In the genomic region with DNA sequence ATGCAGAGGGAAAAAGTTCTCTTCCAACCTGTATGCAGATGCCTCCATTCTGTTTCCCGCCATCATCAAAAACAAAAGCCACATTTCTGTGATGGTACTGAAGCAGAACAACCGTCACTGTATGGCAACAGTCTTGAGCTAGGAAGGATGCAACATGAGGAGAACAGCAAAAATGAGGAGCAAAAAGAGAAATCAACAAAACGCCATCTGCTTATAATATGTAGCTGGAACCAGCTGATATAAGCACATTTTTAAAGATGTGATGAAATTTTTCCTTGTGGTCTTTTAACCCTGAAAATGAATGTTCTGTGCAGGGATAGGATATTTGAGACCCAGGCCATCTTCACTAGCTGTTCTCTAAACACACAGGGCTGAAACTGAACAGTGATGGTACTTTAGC, we compare ENCODE assay signal across 21 cellular contexts.
"Had no signal": no experiment of that assay in that cellular context is flagged by ENCODE, and none has a peak within 500 bp of the region (broad histone marks: within the 10 kb centered on the region; RNA-seq: fewer than 3 reads in every experiment).

No MANE protein-coding gene starts in this region.

- H3K4me1 Mint-ChIP-seq: endodermal cell; natural killer cell; neural crest cell; stimulated activated naive B cell treated with anti-CD40 and anti-IgM and Interleukin-4, amounts not matched to agents 10 μg/mL and 1 μg/mL and 100 μg/mL, for 72 hours; stimulated activated naive CD8-positive, alpha-beta T cell treated with anti-CD3 and anti-CD28 coated beads, Interleukin-15, amount 100 ng/mL, for 72 hours had no signal

- H3K4me1 ChIP-seq: gastroesophageal sphincter, right atrium auricular region, testis, tibial nerve, upper lobe of right lung, vagina had no signal

- H3K4me3 Mint-ChIP-seq: endodermal cell; natural killer cell; neural crest cell; stimulated activated naive B cell treated with anti-CD40 and anti-IgM and Interleukin-4, amounts not matched to agents 10 μg/mL and 1 μg/mL and 100 μg/mL, for 72 hours; stimulated activated naive CD8-positive, alpha-beta T cell treated with anti-CD3 and anti-CD28 coated beads, Interleukin-15, amount 100 ng/mL, for 72 hours had no signal

- H3K36me3 Mint-ChIP-seq: natural killer cell; stimulated activated naive B cell treated with anti-CD40 and anti-IgM and Interleukin-4, amounts not matched to agents 10 μg/mL and 1 μg/mL and 100 μg/mL, for 72 hours had no signal

- H3K4me3 ChIP-seq: gastroesophageal sphincter, ovary, right atrium auricular region, sigmoid colon, skin epidermis, testis, tibial nerve, upper lobe of right lung, vagina had no signal

- H3K9me3 Mint-ChIP-seq: endodermal cell; neural crest cell; stimulated activated naive CD8-positive, alpha-beta T cell treated with anti-CD3 and anti-CD28 coated beads, Interleukin-15, amount 100 ng/mL, for 72 hours had no signal

- H3K27ac ChIP-seq: gastroesophageal sphincter, ovary, right atrium auricular region, sigmoid colon, testis, tibial nerve, upper lobe of right lung, vagina had no signal

- H3K9me3 ChIP-seq: gastroesophageal sphincter, ovary, right atrium auricular region, sigmoid colon, testis, tibial nerve, upper lobe of right lung, vagina had no signal

- DNase-seq: effector CD4-positive, alpha-beta T cell; endodermal cell; erythroblast; glutamatergic neuron; islet precursor cell; mammary epithelial cell; natural killer cell; ovary; sigmoid colon; stimulated activated CD4-positive, alpha-beta T cell treated with anti-CD3 and anti-CD28 coated beads, Interleukin-2, amount 100 ng/mL, for 24 hours; stimulated activated CD4-positive, alpha-beta T cell treated with anti-CD3 and anti-CD28 coated beads, Interleukin-4, amount 100 ng/mL, for 4 hours; stimulated activated naive B cell treated with anti-CD40 and anti-IgM and Interleukin-4, amounts not matched to agents 10 μg/mL and 1 μg/mL and 100 μg/mL, for 72 hours; stimulated activated naive CD8-positive, alpha-beta T cell treated with anti-CD3 and anti-CD28 coated beads, Interleukin-15, amount 100 ng/mL, for 72 hours; testis; upper lobe of right lung had no signal

- H3K27me3 Mint-ChIP-seq: stimulated activated naive B cell treated with anti-CD40 and anti-IgM and Interleukin-4, amounts not matched to agents 10 μg/mL and 1 μg/mL and 100 μg/mL, for 72 hours; stimulated activated naive CD8-positive, alpha-beta T cell treated with anti-CD3 and anti-CD28 coated beads, Interleukin-15, amount 100 ng/mL, for 72 hours had no signal

- H3K27me3 ChIP-seq: gastroesophageal sphincter, ovary, right atrium auricular region, sigmoid colon, testis, tibial nerve, upper lobe of right lung, vagina had no signal

- H3K36me3 ChIP-seq: gastroesophageal sphincter, ovary, right atrium auricular region, sigmoid colon, tibial nerve, upper lobe of right lung, vagina had no signal

- H3K27ac Mint-ChIP-seq: endodermal cell; natural killer cell; stimulated activated naive B cell treated with anti-CD40 and anti-IgM and Interleukin-4, amounts not matched to agents 10 μg/mL and 1 μg/mL and 100 μg/mL, for 72 hours; stimulated activated naive CD8-positive, alpha-beta T cell treated with anti-CD3 and anti-CD28 coated beads, Interleukin-15, amount 100 ng/mL, for 72 hours had no signal
